ENCODE assay signal across 1 cellular context in the genomic region with DNA sequence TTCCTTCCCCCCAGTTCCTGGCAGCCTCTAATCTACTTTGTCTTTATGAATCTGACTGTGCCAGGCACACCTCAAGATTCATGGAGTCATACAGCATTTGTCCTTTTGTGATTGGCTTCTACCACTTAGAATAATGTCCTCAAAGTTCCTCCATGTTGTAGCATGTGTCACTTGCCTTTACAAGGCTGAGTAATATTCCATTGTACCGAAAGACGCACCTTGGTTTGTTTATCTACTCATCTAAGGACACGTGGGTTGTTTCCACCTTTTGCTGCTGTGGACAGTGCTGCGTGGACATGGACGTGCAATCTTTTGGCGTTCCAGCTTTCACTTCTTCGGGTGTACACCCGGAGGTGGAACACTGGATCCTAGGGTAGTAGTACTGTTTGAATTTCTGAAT.
A peak's percentile ranks its signal among the peaks of the same experiment; 100 is the strongest.
TF ChIP-seq lines count a peak whose summit lies in the region.

No MANE protein-coding gene starts in this region.

TF ChIP-seq in K562, 482 proteins besides CTCF, POLR2A, EP300 and RAD21:
- TF ChIP-seq ZNF146 (CRISPR knock-in tag; IDR thresholded peaks at IDR 0.05; ENCODE audit: unreplicated experiment): peak; percentile 74
- TF ChIP-seq RBM14 (IDR thresholded peaks at IDR 0.05; ENCODE audit: borderline replicate concordance, insufficient read depth, low read depth, low read length): no peak
